In genomic region chr2:48530033-48530804, GRCh38 we compare ENCODE assay signal across 8 cellular contexts. TPM values are rescaled to one million over a fixed set of nuclear protein-coding genes. Genes with fewer than 3 reads are reported as not detected.
DNase-seq lines count a peak whose midpoint lies in the region; ATAC-seq lines count a peak whose summit lies in the region.

A gene with protein sequence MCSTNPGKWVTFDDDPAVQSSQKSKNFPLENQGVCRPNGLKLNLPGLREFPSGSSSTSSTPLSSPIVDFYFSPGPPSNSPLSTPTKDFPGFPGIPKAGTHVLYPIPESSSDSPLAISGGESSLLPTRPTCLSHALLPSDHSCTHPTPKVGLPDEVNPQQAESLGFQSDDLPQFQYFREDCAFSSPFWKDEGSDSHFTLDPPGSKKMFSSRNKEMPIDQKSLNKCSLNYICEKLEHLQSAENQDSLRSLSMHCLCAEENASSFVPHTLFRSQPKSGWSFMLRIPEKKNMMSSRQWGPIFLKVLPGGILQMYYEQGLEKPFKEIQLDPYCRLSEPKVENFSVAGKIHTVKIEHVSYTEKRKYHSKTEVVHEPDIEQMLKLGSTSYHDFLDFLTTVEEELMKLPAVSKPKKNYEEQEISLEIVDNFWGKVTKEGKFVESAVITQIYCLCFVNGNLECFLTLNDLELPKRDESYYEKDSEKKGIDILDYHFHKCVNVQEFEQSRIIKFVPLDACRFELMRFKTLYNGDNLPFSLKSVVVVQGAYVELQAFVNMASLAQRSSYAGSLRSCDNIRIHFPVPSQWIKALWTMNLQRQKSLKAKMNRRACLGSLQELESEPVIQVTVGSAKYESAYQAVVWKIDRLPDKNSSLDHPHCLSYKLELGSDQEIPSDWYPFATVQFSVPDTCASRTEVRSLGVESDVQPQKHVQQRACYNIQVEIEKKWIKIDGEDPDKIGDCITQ (plus strand): TSS chr2:48530154. CDS start chr2:48580634, 50,480 bp downstream.

- peak within 1 kb of the TSS; percentile 93 to 96 for H3K9ac ChIP-seq in stomach smooth muscle (ENCODE audit: low read length in 2 of 2)

- no peaks in the 10 kb centered on the region for H3K36me3 ChIP-seq in effector memory CD4-positive, alpha-beta T cell (ENCODE audit: control insufficient read depth, insufficient read depth, low read length)
- H3K36me3 ChIP-seq in stomach smooth muscle (ENCODE audit: control insufficient read depth in 2 of 2, insufficient read depth in 2 of 2, low read length in 2 of 2) = no peaks in the 10 kb centered on the region

- no peaks in the 10 kb centered on the region for H3K27me3 ChIP-seq in effector memory CD4-positive, alpha-beta T cell (replicated peaks; ENCODE audit: control insufficient read depth, insufficient read depth, low read length, poor library complexity, severe bottlenecking)
- no peaks in the 10 kb centered on the region for H3K27me3 ChIP-seq in stomach smooth muscle (ENCODE audit: control insufficient read depth in 1 of 2, insufficient read depth in 2 of 2, low read length in 2 of 2)

- no peaks in the 10 kb centered on the region for H3K9me3 ChIP-seq in effector memory CD4-positive, alpha-beta T cell (ENCODE audit: control insufficient read depth, low read length)
- no peaks in the 10 kb centered on the region for H3K9me3 ChIP-seq in stomach smooth muscle (ENCODE audit: control insufficient read depth in 2 of 2, low read length in 2 of 2)

- peak within 1 kb of the TSS; percentile 79 for H3K4me3 ChIP-seq in effector memory CD4-positive, alpha-beta T cell (ENCODE audit: insufficient read depth, low read depth, low read length, poor library complexity, severe bottlenecking)
- H3K4me3 ChIP-seq in stomach smooth muscle (ENCODE audit: low read length in 2 of 2) = peak within 1 kb of the TSS; percentile 72 to 95

- H3K4me1 ChIP-seq in effector memory CD4-positive, alpha-beta T cell (ENCODE audit: control insufficient read depth, insufficient read depth, low read length, poor library complexity, severe bottlenecking) = peaks cover 6% of the 10 kb centered on the region
- H3K4me1 ChIP-seq in stomach smooth muscle (ENCODE audit: control insufficient read depth, insufficient read depth, low read length) = peaks cover 41% of the 10 kb centered on the region

- ATAC-seq in HG03432 (IDR thresholded peaks at IDR 0.05; ENCODE audit: unreplicated experiment) = peak; percentile 68

- no peak within 1 kb of the TSS for H3K27ac ChIP-seq in effector memory CD4-positive, alpha-beta T cell (ENCODE audit: insufficient read depth, low read length, poor library complexity, severe bottlenecking)
- peak within 1 kb of the TSS; percentile 99 for H3K27ac ChIP-seq in stomach smooth muscle (ENCODE audit: low read length)

- peak; percentile 48 for DNase-seq in DMS53 (lab: John Stamatoyannopoulos, UW)
- no peak for DNase-seq in DMS53 treated with DMSO at 0.1 percent for 48 hours (lab: John Stamatoyannopoulos, UW; ENCODE audit: unreplicated experiment)
- DNase-seq in activated CD4-positive, alpha-beta T cell treated with anti-CD3 and anti-CD28 coated beads for 48 hours = peak; percentile 14
- DNase-seq in effector memory CD4-positive, alpha-beta T cell = peak; percentile 4 to 16 (median 8)
- no peak for DNase-seq in mesenteric fat pad (ENCODE audit: low spot score)
- no peak for DNase-seq in NCI-H2196 treated with DMSO at 0.1 percent for 48 hours (lab: John Stamatoyannopoulos, UW; ENCODE audit: unreplicated experiment)

RNA-seq across cellular contexts. Expression of the gene that starts here (rescaled TPM):
- 163 TPM for total RNA-seq in mesenteric fat pad

Comparison
In these comparisons a context has a peak if more than half of its experiments do, and no peak if none do; other contexts are left out.
1. DNase-seq: peak in DMS53 (single experiment), activated CD4-positive, alpha-beta T cell treated with anti-CD3 and anti-CD28 coated beads for 48 hours (single experiment) and effector memory CD4-positive, alpha-beta T cell (3 of 3); none in DMS53 treated with DMSO at 0.1 percent for 48 hours (single experiment), mesenteric fat pad (single experiment) and NCI-H2196 treated with DMSO at 0.1 percent for 48 hours (single experiment).